ENCODE assay signal across 8 cellular contexts in genomic region chr5:138352722-138353549, GRCh38. TPM values are rescaled to one million over a fixed set of nuclear protein-coding genes. Genes with fewer than 3 reads are reported as not detected.
DNase-seq lines count a peak whose midpoint lies in the region; ATAC-seq and TF ChIP-seq lines count a peak whose summit lies in the region.

No MANE protein-coding gene starts in this region.

- peak; percentile 55 to 71 for TF ChIP-seq CTCF in right atrium auricular region (IDR thresholded peaks at IDR 0.05)

- peaks cover 0 to 58% of the 10 kb centered on the region in 2 donors for H3K4me1 ChIP-seq in right atrium auricular region

- no peaks in the 10 kb centered on the region for H3K9me3 ChIP-seq in right atrium auricular region

- WGBS in adipose tissue, 3 donors = 0 to 1% (median 1%) methylated on average over 53 to 88 of the region's 88 CpGs

- peak; percentile 50 for DNase-seq in Caki2 (ENCODE audit: low read depth)
- peak; percentile 76 for DNase-seq in HT-29 (ENCODE audit: low spot score)
- DNase-seq in SW480 (ENCODE audit: low spot score) = peak; percentile 76
- DNase-seq in right atrium auricular region (ENCODE audit: low spot score) = peak; percentile 64
- DNase-seq in retina = peak; percentile 84
- no peak for DNase-seq in GM19240 (ENCODE audit: insufficient read length, low spot score)

- in situ Hi-C loops in Caki2 (cut with HindIII; ENCODE audit: low pct_unique_long_range_greater_than_20kb, low sequenced_read_pairs) = no loop called here

- H3K27me3 ChIP-seq in right atrium auricular region = no peaks in the 10 kb centered on the region

- H3K36me3 ChIP-seq in right atrium auricular region = peaks cover 11% of the 10 kb centered on the region

- ATAC-seq in GM19467 (IDR thresholded peaks at IDR 0.05; ENCODE audit: unreplicated experiment) = peak; percentile 36

- H3K27ac ChIP-seq in adipose tissue (ENCODE audit: low read depth, low read length) (peak overlapping the region; percentile 71), right atrium auricular region (peak overlapping the region; percentile 97)

- peak overlapping the region; percentile 89 to 96 for H3K4me3 ChIP-seq in right atrium auricular region

RNA-seq across cellular contexts. Expression of gene KDM3B, which starts 0.5 kb away (rescaled TPM):
- total RNA-seq in Caki2 (2014; rRNA removed; shearing (Covaris generic); ENCODE audit: low replicate concordance) = 16.8 and 16.9 TPM in 2 replicates
- 34.9 and 36.2 TPM in 2 replicates for total RNA-seq in HT-29 (2014; rRNA removed; shearing (Covaris generic))
- polyA plus RNA-seq in adipose tissue = 10 to 100 TPM; 14.2 to 26.7 (median 22.9) TPM
- total RNA-seq in right atrium auricular region = 10 to 100 TPM; 42.9 to 46.9 TPM

RNA-seq across cellular contexts. Expression of gene FAM53C, which starts 14.9 kb away (rescaled TPM):
- 12.9 and 16.6 TPM in 2 replicates for total RNA-seq in Caki2 (2014; rRNA removed; shearing (Covaris generic); ENCODE audit: low replicate concordance)
- 30.4 and 37.5 TPM in 2 replicates for total RNA-seq in HT-29 (2014; rRNA removed; shearing (Covaris generic))
- 10 to 100 TPM; 12.4 to 25.9 (median 15.5) TPM for polyA plus RNA-seq in adipose tissue
- 10 to 100 TPM; 18.6 to 21.4 TPM for total RNA-seq in right atrium auricular region

RNA-seq across cellular contexts. Expression of gene CDC25C, which starts 21.3 kb away (rescaled TPM):
- 8.7 and 13.4 TPM in 2 replicates for total RNA-seq in Caki2 (2014; rRNA removed; shearing (Covaris generic); ENCODE audit: low replicate concordance)
- total RNA-seq in HT-29 (2014; rRNA removed; shearing (Covaris generic)) = 13.4 and 13.6 TPM in 2 replicates
- 1 to 10 TPM in 1 of 3 donors, under 1 TPM in 2; 0.03 to 1.2 (median 0.07) TPM for polyA plus RNA-seq in adipose tissue
- total RNA-seq in right atrium auricular region = under 1 TPM in 1 of 2 donors, not detected in 1; 0.30 TPM
